ENCODE assay signal across 1 cellular context in genomic region chr1:212791676-212792395, GRCh38.
A peak's percentile ranks its signal among the peaks of the same experiment; 100 is the strongest.
TF ChIP-seq lines count a peak whose summit lies in the region.

Gene NSL1 (minus strand): TSS chr1:212791777. CDS start chr1:212791763, 14 bp downstream.
Gene TATDN3 (plus strand): TSS chr1:212791894. CDS start chr1:212791922, 28 bp downstream.

TF ChIP-seq in K562, 482 proteins besides CTCF, POLR2A, EP300 and RAD21 (continued from another document and continues in another):
- TF ChIP-seq PRDM10 (IDR thresholded peaks at IDR 0.05; ENCODE audit: partially characterized antibody), result peak; percentile 13
- TF ChIP-seq LCOR (CRISPR knock-in tag; IDR thresholded peaks at IDR 0.05), result peak; percentile 67
- peak; percentile 92 for TF ChIP-seq E2F1 (CRISPR knock-in tag; IDR thresholded peaks at IDR 0.05)
- TF ChIP-seq TAL1 (IDR thresholded peaks at IDR 0.05), result peak; percentile 36
- TF ChIP-seq ETV5 (CRISPR knock-in tag; IDR thresholded peaks at IDR 0.05; ENCODE audit: low read depth), result peak; percentile 87
- no peak for TF ChIP-seq RBM14 (IDR thresholded peaks at IDR 0.05; ENCODE audit: borderline replicate concordance, insufficient read depth, low read depth, low read length)
- peak; percentile 12; the same call in 1 of the 2 replicates for TF ChIP-seq FOSL1 (tag; conservative IDR thresholded peaks at IDR 0.05)
- TF ChIP-seq HSF4 (CRISPR knock-in tag; IDR thresholded peaks at IDR 0.05; ENCODE audit: borderline replicate concordance), result peak; percentile 56; the same call in 1 of the 2 replicates
- TF ChIP-seq MTA1 (IDR thresholded peaks at IDR 0.05; ENCODE audit: borderline replicate concordance), result 0 out of 2 replicates have a peak, but pooled peaks have one; percentile 58
- no peak for TF ChIP-seq ZNF354B (CRISPR knock-in tag; IDR thresholded peaks at IDR 0.05)
- TF ChIP-seq NR2C1 (IDR thresholded peaks at IDR 0.05), result peak; percentile 92
- TF ChIP-seq NR2C1 (tag; IDR thresholded peaks at IDR 0.05), result peak; percentile 96
- TF ChIP-seq CCNT2 (IDR thresholded peaks at IDR 0.05; ENCODE audit: borderline replicate concordance, extremely low read depth, insufficient read length, low read depth, low read length), result peak; percentile 85
- peak in 1 of 2 experiments; percentile 69; a peak in 1 of 4 replicates for TF ChIP-seq MLX (CRISPR knock-in tag; conservative IDR thresholded peaks at IDR 0.05)
- no peak for TF ChIP-seq CAMTA2 (CRISPR knock-in tag; conservative IDR thresholded peaks at IDR 0.05)
- peak; percentile 100 for TF ChIP-seq RBBP5 (IDR thresholded peaks at IDR 0.05; ENCODE audit: borderline replicate concordance, insufficient read depth, low read length, poor library complexity, severe bottlenecking)
- TF ChIP-seq ZNF41 (CRISPR knock-in tag; conservative IDR thresholded peaks at IDR 0.05), result no peak; the same call in 1 of the 2 replicates
- peak; percentile 87; the same call in 1 of the 2 replicates for TF ChIP-seq ARID3B (CRISPR knock-in tag; IDR thresholded peaks at IDR 0.05; ENCODE audit: borderline replicate concordance)
- TF ChIP-seq EGR1 (conservative IDR thresholded peaks at IDR 0.05), result peak; percentile 61
- no peak for TF ChIP-seq ZBTB49 (CRISPR knock-in tag; IDR thresholded peaks at IDR 0.05; ENCODE audit: borderline replicate concordance)
- TF ChIP-seq GABPB1 (CRISPR knock-in tag; IDR thresholded peaks at IDR 0.05), result peak; percentile 100
- TF ChIP-seq CCAR2 (IDR thresholded peaks at IDR 0.05; ENCODE audit: low read depth, low read length), result no peak
- peak in 1 of 2 experiments; percentile 99; a peak in 2 of 4 replicates for TF ChIP-seq TRIM24 (IDR thresholded peaks at IDR 0.05)
- peak; percentile 41; the same call in 1 of the 2 replicates for TF ChIP-seq PTBP1 (IDR thresholded peaks at IDR 0.05; ENCODE audit: low read depth, low read length)
- TF ChIP-seq MEF2A (IDR thresholded peaks at IDR 0.05; ENCODE audit: control insufficient read depth, low read depth, low read length), result 0 out of 2 replicates have a peak, but pooled peaks have one; percentile 45
- TF ChIP-seq CREM (IDR thresholded peaks at IDR 0.05; ENCODE audit: low read depth), result peak; percentile 89
- TF ChIP-seq CTBP1 (IDR thresholded peaks at IDR 0.05; ENCODE audit: borderline replicate concordance), result peak; percentile 95; the same call in 1 of the 2 replicates
- peak; percentile 87 for TF ChIP-seq HNRNPLL (IDR thresholded peaks at IDR 0.05; ENCODE audit: low read depth, low read length, poor library complexity, severe bottlenecking)
- TF ChIP-seq ZEB2 (IDR thresholded peaks at IDR 0.05), result peak; percentile 99
- no peak for TF ChIP-seq MCM3 (IDR thresholded peaks at IDR 0.05)
- TF ChIP-seq PKNOX1 (IDR thresholded peaks at IDR 0.05), result peak; percentile 30
- peak; percentile 71; the same call in 1 of the 2 replicates for TF ChIP-seq JUN (IDR thresholded peaks at IDR 0.05; ENCODE audit: borderline replicate concordance, low read depth, low read length)
- 0 out of 2 replicates have a peak, but pooled peaks have one; percentile 75 for TF ChIP-seq JUN (CRISPR knock-in tag; IDR thresholded peaks at IDR 0.05; ENCODE audit: borderline replicate concordance)
- TF ChIP-seq ZNF699 (CRISPR knock-in tag; IDR thresholded peaks at IDR 0.05; ENCODE audit: insufficient replicate concordance), result no peak
- peak; percentile 68; the same call in 1 of the 2 replicates for TF ChIP-seq ZNF174 (CRISPR knock-in tag; IDR thresholded peaks at IDR 0.05)
- peak; percentile 86 for TF ChIP-seq SMAD1 (IDR thresholded peaks at IDR 0.05; ENCODE audit: low read depth, low read length, partially characterized antibody)
- peak; percentile 93 for TF ChIP-seq ARID4B (CRISPR knock-in tag; IDR thresholded peaks at IDR 0.05)
- peak; percentile 57 for TF ChIP-seq TEAD4 (IDR thresholded peaks at IDR 0.05; ENCODE audit: low read length)
- 0 out of 2 replicates have a peak, but pooled peaks have one; percentile 32 for TF ChIP-seq TEAD4 (CRISPR knock-in tag; IDR thresholded peaks at IDR 0.05; ENCODE audit: borderline replicate concordance)
- TF ChIP-seq ZMIZ1 (IDR thresholded peaks at IDR 0.05; ENCODE audit: low read depth in 2 of 2, low read length in 2 of 2), result peak in 1 of 2 experiments; percentile 40; a peak in 1 of 4 replicates
- peak; percentile 92 for TF ChIP-seq MAZ (CRISPR knock-in tag; conservative IDR thresholded peaks at IDR 0.05 in 1 of 2, IDR thresholded peaks at IDR 0.05 in 1 of 2)
- TF ChIP-seq KDM4B (IDR thresholded peaks at IDR 0.05; ENCODE audit: borderline replicate concordance in 2 of 2, low read depth in 1 of 2), result peak in 1 of 2 experiments; percentile 97; a peak in 1 of 4 replicates
- 0 out of 2 replicates have a peak, but pooled peaks have one; percentile 65 for TF ChIP-seq ELF4 (CRISPR knock-in tag; IDR thresholded peaks at IDR 0.05)
- TF ChIP-seq ZKSCAN1 (IDR thresholded peaks at IDR 0.05; ENCODE audit: low read depth, low read length), result peak; percentile 91
